In the genomic region with DNA sequence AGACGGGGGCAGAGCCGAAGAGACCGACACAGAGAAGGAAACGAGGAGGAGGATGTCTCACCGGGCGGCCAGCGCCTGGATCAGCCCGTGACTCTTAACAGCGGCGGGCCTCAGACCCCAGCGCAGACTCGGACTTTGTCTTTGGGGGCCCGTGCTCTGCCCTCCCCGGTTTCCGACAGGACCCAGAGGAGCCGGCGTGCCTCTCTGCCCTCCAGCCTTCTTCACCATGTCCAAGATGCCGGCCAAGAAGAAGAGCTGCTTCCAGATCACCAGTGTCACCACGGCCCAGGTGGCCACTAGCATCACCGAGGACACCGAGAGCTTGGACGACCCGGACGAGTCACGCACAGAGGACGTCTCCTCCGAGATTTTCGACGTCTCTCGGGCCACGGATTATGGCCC, we compare ENCODE assay signal across 8 cellular contexts. TPM values are rescaled to one million over a fixed set of nuclear protein-coding genes. Genes with fewer than 3 reads are reported as not detected.
DNase-seq lines count a peak whose midpoint lies in the region; ATAC-seq and TF ChIP-seq lines count a peak whose summit lies in the region.

No MANE protein-coding gene starts in this region.

- 0% methylated on average over 23 of the region's 31 CpGs; no CpG with 5 or more reads in 1 of the 2 donors for WGBS in esophagus squamous epithelium, 2 donors
- WGBS in prostate gland: under 1% methylated on average over 31 of the region's 31 CpGs

- no peaks in the 10 kb centered on the region for H3K36me3 ChIP-seq in esophagus squamous epithelium
- H3K36me3 ChIP-seq in prostate gland: no peaks in the 10 kb centered on the region

- H3K27ac ChIP-seq in RWPE1: peak overlapping the region; percentile 100
- H3K27ac ChIP-seq in esophagus squamous epithelium: peak overlapping the region; percentile 99 to 100 (median 100)
- peak overlapping the region; percentile 99 to 100 for H3K27ac ChIP-seq in prostate gland

- no peaks in the 10 kb centered on the region for H3K27me3 ChIP-seq in esophagus squamous epithelium
- no peaks in the 10 kb centered on the region for H3K27me3 ChIP-seq in prostate gland (replicated peaks; ENCODE audit: insufficient read depth)

- H3K4me1 ChIP-seq in esophagus squamous epithelium (peaks cover 0 to 44% (median 0%) of the 10 kb centered on the region in 3 donors), prostate gland (replicated peaks) (no peaks in the 10 kb centered on the region)

- CTCF ChIA-PET in RWPE1 (lab: Yijun Ruan, JAX): interaction anchor here (1.0 to 2.9 kb wide), 9 partner anchors 13 to 171 kb away, joined by 3 to 22 read pairs (median 4); no protein-coding TSS in a partner anchor

- intact Hi-C loops in esophagus squamous epithelium (cut with DNase I) (loop anchor here (10.0 kb wide), 1 partner anchor 136 kb away; the partner anchor contains the start of genes EIF2A and SERP1), prostate gland (cut with DNase I) (loop anchor here (2.0 to 5.0 kb wide), 3 partner anchors 193 to 440 kb away; partner anchors contain the start of genes SELENOT and SIAH2)

- POLR2A ChIA-PET in RWPE1 (lab: Yijun Ruan, JAX; ENCODE audit: low non-redundant PET): interaction anchor here (0.5 to 1.5 kb wide), 5 partner anchors 32 to 991 kb away, joined by 3 to 7 read pairs (median 5); no protein-coding TSS in a partner anchor

- H3K4me3 ChIP-seq in esophagus squamous epithelium: peak overlapping the region; percentile 68 to 97 (median 90)
- H3K4me3 ChIP-seq in prostate gland: peak overlapping the region; percentile 58 to 74

- DNase-seq in NCI-H82 (lab: John Stamatoyannopoulos, UW): peak; percentile 56
- DNase-seq in NCI-H82 treated with DMSO at 0.1 percent for 48 hours (lab: John Stamatoyannopoulos, UW; ENCODE audit: unreplicated experiment): no peak
- no peak for DNase-seq in RWPE1 (ENCODE audit: low spot score)
- peak; percentile 35 for DNase-seq in esophagus squamous epithelium (lab: John Stamatoyannopoulos, UW)
- peak; percentile 35 for DNase-seq in prostate gland (ENCODE audit: low spot score)
- DNase-seq in Kasumi-1 (lab: John Stamatoyannopoulos, UW): no peak
- DNase-seq in NK-92 (lab: John Stamatoyannopoulos, UW; ENCODE audit: unreplicated experiment): no peak

- TF ChIP-seq CTCF in RWPE1 (conservative IDR thresholded peaks at IDR 0.05; ENCODE audit: low read depth) (no peak), esophagus squamous epithelium (IDR thresholded peaks at IDR 0.05) (no peak), prostate gland (IDR thresholded peaks at IDR 0.05) (no peak)

- no peaks in the 10 kb centered on the region for H3K9me3 ChIP-seq in esophagus squamous epithelium
- no peaks in the 10 kb centered on the region for H3K9me3 ChIP-seq in prostate gland

- TF ChIP-seq POLR2A in esophagus squamous epithelium (IDR thresholded peaks at IDR 0.05) (no peak), prostate gland (IDR thresholded peaks at IDR 0.05) (no peak)

- no peak for ATAC-seq in HG02610 (IDR thresholded peaks at IDR 0.05; ENCODE audit: unreplicated experiment)

RNA-seq across cellular contexts. Expression of gene TSC22D2, which starts 1.0 kb away (rescaled TPM):
- 10 to 100 TPM in 3 of 4 donors, 1 to 10 TPM in 1; 8.5 to 20.0 (median 15.2) TPM for total RNA-seq in esophagus squamous epithelium
- total RNA-seq in prostate gland: 10 to 100 TPM in 1 of 2 donors, 1 to 10 TPM in 1; 9.6 to 29.2 TPM

Comparison
In these comparisons a context has a peak if more than half of its experiments do, and no peak if none do; other contexts are left out.
1. DNase-seq: peak in NCI-H82 (single experiment), esophagus squamous epithelium (single experiment) and prostate gland (single experiment); none in NCI-H82 treated with DMSO at 0.1 percent for 48 hours (single experiment), RWPE1 (single experiment), Kasumi-1 (0 of 2) and NK-92 (single experiment).
2. Peak in every context shown above with its lines, with median percentiles within 50 percentile points of each other: H3K27ac ChIP-seq.